ENCODE assay signal across 24 cellular contexts in genomic region chrX:118682258-118683014, GRCh38. TPM values are rescaled to one million over a fixed set of nuclear protein-coding genes. Genes with fewer than 3 reads are reported as not detected.
DNase-seq lines count a peak whose midpoint lies in the region; ATAC-seq, FAIRE-seq and TF ChIP-seq lines count a peak whose summit lies in the region.
"Had no signal": no experiment of that assay in that cellular context is flagged by ENCODE, and none has a peak within 500 bp of the region (broad histone marks: within the 10 kb centered on the region; RNA-seq: fewer than 3 reads in every experiment).

No MANE protein-coding gene starts in this region.

- DNase-seq in COLO829 (ENCODE audit: low spot score) (peak; percentile 3), GM12892 (ENCODE audit: insufficient read length) (no peak), PC-3 (peak; percentile 6), HepG2 (ENCODE audit: low spot score) (peak; percentile 6), H4 (ENCODE audit: low spot score) (no peak)
- DNase-seq: activated CD4-positive, alpha-beta memory T cell treated with anti-CD3 and anti-CD28 coated beads for 36 hours; activated naive CD4-positive, alpha-beta T cell; aorta; CD8-positive, alpha-beta memory T cell; effector memory CD8-positive, alpha-beta T cell; EL; islet precursor cell; mesenchymal stem cell; NCI-H2081 treated with DMSO at 0.1 percent for 48 hours; NCI-H82; stimulated activated CD4-positive, alpha-beta T cell treated with anti-CD3 and anti-CD28 coated beads, Interleukin-1b, Interleukin-23, amount 100 ng/mL, for 48 hours; stimulated activated naive CD8-positive, alpha-beta T cell treated with anti-CD3 and anti-CD28 coated beads, Interleukin-15, Interleukin-2, amounts not matched to agents 100 U/mL and 50 U/mL, for 24 hours; transverse colon had no signal

- no TSS peak for BruUV-seq in PC-3 (replicated peaks; lab: Mats Ljungman, UMichigan)
- no TSS peak for BruUV-seq in HepG2 (replicated peaks; lab: Mats Ljungman, UMichigan)

- H3K4me1 ChIP-seq in PC-3 (ENCODE audit: insufficient read depth, low read length) (no peaks in the 10 kb centered on the region), HepG2 (ENCODE audit: insufficient read depth, low read length) (0 out of 2 replicates have a peak, but pooled peaks cover 6% of the 10 kb centered on the region), gastroesophageal sphincter (no peaks in the 10 kb centered on the region)

- TF ChIP-seq EP300 in HepG2 (IDR thresholded peaks at IDR 0.05; ENCODE audit: low read depth in 2 of 2, low read length in 2 of 2) (no peak), HepG2 (CRISPR knock-in tag; IDR thresholded peaks at IDR 0.05; ENCODE audit: borderline replicate concordance) (no peak), gastroesophageal sphincter (IDR thresholded peaks at IDR 0.05) (no peak)

- H3K4me3 ChIP-seq in PC-3 (ENCODE audit: low read length) = no peak overlapping the region
- H3K4me3 ChIP-seq in HepG2 (replicated peaks in 1 of 3; ENCODE audit: insufficient read depth in 1 of 3, low read depth in 2 of 3, low read length in 3 of 3) = no peak overlapping the region
- no peak overlapping the region for H3K4me3 ChIP-seq in gastroesophageal sphincter
- H3K4me3 ChIP-seq: transverse colon had no signal

- H3F3A ChIP-seq in PC-3 (ENCODE audit: low read length, unreplicated experiment) = no peaks in the 10 kb centered on the region

- TF ChIP-seq RAD21 in HepG2 (CRISPR knock-in tag; IDR thresholded peaks at IDR 0.05) = no peak

- in situ Hi-C loops in HepG2 (cut with HindIII; ENCODE audit: extremely low pct_ligation_motif_present, low pct_unique_long_range_greater_than_20kb) = no loop called here

- H4K20me1 ChIP-seq in PC-3 (ENCODE audit: low read length) (no peaks in the 10 kb centered on the region), HepG2 (ENCODE audit: insufficient read depth, low read length) (no peaks in the 10 kb centered on the region)

- no peaks in the 10 kb centered on the region for H3K79me2 ChIP-seq in PC-3 (ENCODE audit: low read length)
- H3K79me2 ChIP-seq in HepG2 (ENCODE audit: insufficient read depth, low read length) = no peaks in the 10 kb centered on the region

- H3K9me2 ChIP-seq in PC-3 (replicated peaks; ENCODE audit: low read length) = no peaks in the 10 kb centered on the region

- H2AFZ ChIP-seq in PC-3 (ENCODE audit: low read length) (no peak overlapping the region), HepG2 (ENCODE audit: low read length) (no peak overlapping the region)

- intact Hi-C loops in PC-3 (cut with micrococcal nuclease) = no loop called here
- intact Hi-C loops in HepG2 (cut with micrococcal nuclease; ENCODE audit: unreplicated experiment) = no loop called here

- H3K36me3 ChIP-seq in PC-3 (ENCODE audit: low read depth, low read length) = no peaks in the 10 kb centered on the region
- H3K36me3 ChIP-seq in HepG2 (replicated peaks in 1 of 2; ENCODE audit: control insufficient read depth in 1 of 2, insufficient read depth in 2 of 2, low read length in 2 of 2) = no peaks in the 10 kb centered on the region
- peaks cover 0 to 43% of the 10 kb centered on the region in 2 donors for H3K36me3 ChIP-seq in gastroesophageal sphincter
- H3K36me3 ChIP-seq: transverse colon had no signal

- 2% methylated on average over 2 of the region's 2 CpGs for WGBS in HepG2 (ENCODE audit: low lambda C conversion rate)
- 40% methylated on average over 2 of the region's 2 CpGs for WGBS in gastroesophageal sphincter (ENCODE audit: low coverage in 1 of 2), 2 donors

- H3K9ac ChIP-seq in PC-3 (ENCODE audit: low read length) (no peak overlapping the region), HepG2 (ENCODE audit: insufficient read depth, low read depth, low read length) (no peak overlapping the region)

- TF ChIP-seq POLR2A in GM12892 (IDR thresholded peaks at IDR 0.05; ENCODE audit: low read depth, low read length) (no peak), HepG2 (IDR thresholded peaks at IDR 0.05; ENCODE audit: insufficient read depth in 1 of 2, low read depth in 2 of 2, low read length in 2 of 2) (no peak), gastroesophageal sphincter (IDR thresholded peaks at IDR 0.05) (no peak)

- ATAC-seq in PC-3 (no peak), HepG2 (no peak), gastroesophageal sphincter (no peak), HG03025 (IDR thresholded peaks at IDR 0.05; ENCODE audit: low FRiP score, unreplicated experiment) (no peak), GM21528 (IDR thresholded peaks at IDR 0.05; ENCODE audit: low FRiP score, unreplicated experiment) (no peak)
- ATAC-seq: effector memory CD8-positive, alpha-beta T cell; natural killer cell treated with Interleukin-12 subunit alpha and Interleukin-12 subunit beta and Interleukin-15 and Interleukin-18, amount 100 ng/mL, for 72 hours; Panc1; stimulated activated naive CD8-positive, alpha-beta T cell treated with anti-CD3 and anti-CD28 coated beads, Interleukin-15, Interleukin-2, amounts not matched to agents 100 U/mL and 50 U/mL, for 24 hours; WTC11 had no signal

- H3K27ac ChIP-seq in PC-3 (ENCODE audit: low read length) (no peak overlapping the region), HepG2 (ENCODE audit: extremely low read length, insufficient read depth, low read length) (no peak overlapping the region), gastroesophageal sphincter (no peak overlapping the region)

- H3K9me3 ChIP-seq in PC-3 (ENCODE audit: low read length) (no peaks in the 10 kb centered on the region), HepG2 (ENCODE audit: low read length) (no peaks in the 10 kb centered on the region), gastroesophageal sphincter (no peaks in the 10 kb centered on the region)
- H3K9me3 ChIP-seq: transverse colon had no signal

- H3K4me2 ChIP-seq in PC-3 (ENCODE audit: low read length) = no peak overlapping the region
- no peak overlapping the region for H3K4me2 ChIP-seq in HepG2 (ENCODE audit: low read depth, low read length)

- H3K27me3 ChIP-seq in PC-3 (ENCODE audit: low read length) (no peaks in the 10 kb centered on the region), HepG2 (ENCODE audit: control insufficient read depth in 1 of 2, insufficient read depth in 2 of 2, low read length in 2 of 2) (no peaks in the 10 kb centered on the region), gastroesophageal sphincter (no peaks in the 10 kb centered on the region)
- H3K27me3 ChIP-seq: transverse colon had no signal

- TF ChIP-seq CTCF in PC-3 (conservative IDR thresholded peaks at IDR 0.05; ENCODE audit: low read depth, low read length) = no peak
- no peak for TF ChIP-seq CTCF in HepG2 (CRISPR knock-in tag; IDR thresholded peaks at IDR 0.05)
- TF ChIP-seq CTCF in gastroesophageal sphincter (IDR thresholded peaks at IDR 0.05) = no peak

- POLR2A ChIA-PET in PC-3 (lab: Charles Lee; ENCODE audit: unreplicated experiment) (no interaction called here), HepG2 (lab: Yijun Ruan, JAX) (no interaction called here)

- CTCF ChIA-PET in PC-3 (lab: Charles Lee) (no interaction called here), HepG2 (lab: Yijun Ruan, JAX; ENCODE audit: low intra/inter-chr PET ratio, low total read pairs) (no interaction called here)

- FAIRE-seq in GM12892 (lab: Jason Lieb, UNC) (peak; percentile 62), HepG2 (lab: Jason Lieb, UNC) (no peak)

TF ChIP-seq in HepG2, 621 proteins besides CTCF, POLR2A, EP300 and RAD21:
- TF ChIP-seq CBX2 (IDR thresholded peaks at IDR 0.05; ENCODE audit: low read depth, low read length) = no peak
- no peak for TF ChIP-seq CBX2 (CRISPR knock-in tag; IDR thresholded peaks at IDR 0.05; ENCODE audit: low read depth)
- 0 out of 2 replicates have a peak, but pooled peaks have one; percentile 21 for TF ChIP-seq TFAP4 (IDR thresholded peaks at IDR 0.05; ENCODE audit: borderline replicate concordance, low read depth)

RNA-seq across cellular contexts. Expression of gene IL13RA1, which starts 45.0 kb away (rescaled TPM):
- 1.2 TPM for polyA plus RNA-seq in GM12892 (2012; ENCODE audit: missing spikeins)
- total RNA-seq in PC-3 (2014; rRNA removed) (33.4 and 33.5 TPM in 2 replicates), HepG2 (2016; rRNA removed; fragmentation: Illumina TruSeq; extraction: Trizol) (31.3 and 56.6 TPM in 2 replicates), gastroesophageal sphincter (100 to 1,000 TPM in 2 of 4 donors, 10 to 100 TPM in 2; 63.7 to 121 (median 105) TPM)
- total RNA-seq in HepG2 (2016; cell fraction: cytosol; rRNA removed; fragmentation: Illumina TruSeq; extraction: Trizol; ENCODE audit: low read depth) = 16.2 and 19.9 TPM in 2 replicates
- 29.1 and 55.6 TPM in 2 replicates for total RNA-seq in HepG2 (2016; cell fraction: insoluble cytoplasmic fraction; rRNA removed; fragmentation: Illumina TruSeq; extraction: Trizol)
- total RNA-seq in HepG2 (2016; cell fraction: membrane; rRNA removed; fragmentation: Illumina TruSeq; extraction: Trizol) = 29.6 and 33.1 TPM in 2 replicates
- total RNA-seq in HepG2 (2016; cell fraction: nucleus; rRNA removed; fragmentation: Illumina TruSeq; extraction: Trizol) = 46.9 and 60.6 TPM in 2 replicates
- polyA plus RNA-seq in HepG2 (2011; rRNA removed) = 51.4 and 73.5 TPM in 2 replicates
- polyA plus RNA-seq in HepG2 (2011; cell fraction: cytosol; rRNA removed) = 37.6 and 53.6 TPM in 2 replicates
- 14.4 and 16.3 TPM in 2 replicates for polyA plus RNA-seq in HepG2 (2011; cell fraction: nucleus; rRNA removed)
- 46.5 and 51.7 TPM in 2 replicates for polyA plus RNA-seq in HepG2 (2012)
- polyA plus RNA-seq in HepG2 (2016; cell fraction: cytosol; fragmentation: Illumina TruSeq; extraction: Trizol; ENCODE audit: low read depth) = 12.8 and 13.5 TPM in 2 replicates
- polyA plus RNA-seq in HepG2 (2016; cell fraction: insoluble cytoplasmic fraction; fragmentation: Illumina TruSeq; extraction: Trizol; ENCODE audit: low read depth) = 28.0 and 29.4 TPM in 2 replicates
- 22.0 and 23.4 TPM in 2 replicates for polyA plus RNA-seq in HepG2 (2016; cell fraction: membrane; fragmentation: Illumina TruSeq; extraction: Trizol; ENCODE audit: low read depth)
- 59.8 and 60.8 TPM in 2 replicates for polyA plus RNA-seq in HepG2 (2016; cell fraction: nucleus; fragmentation: Illumina TruSeq; extraction: Trizol; ENCODE audit: insufficient read depth, low read depth)
- polyA minus RNA-seq in HepG2 (2011; rRNA and poly(A)+ RNA removed; ENCODE audit: low replicate concordance) = 17.3 and 29.2 TPM in 2 replicates
- 49.9 and 51.3 TPM in 2 replicates for polyA minus RNA-seq in HepG2 (2011; cell fraction: cytosol; rRNA and poly(A)+ RNA removed)
- polyA minus RNA-seq in HepG2 (2011; cell fraction: nucleus; rRNA and poly(A)+ RNA removed) = 44.3 and 46.5 TPM in 2 replicates
- total RNA-seq in H4 (2014; rRNA removed; shearing (Covaris generic)) = 80.7 and 82.7 TPM in 2 replicates
- polyA plus RNA-seq: CD8-positive, alpha-beta memory T cell had no signal

Comparison
In these comparisons a context has a peak if more than half of its experiments do, and no peak if none do; other contexts are left out.
1. DNase-seq: peak in COLO829 (single experiment), PC-3 (single experiment) and HepG2 (single experiment); none in GM12892 (single experiment) and H4 (single experiment).